7 cellular contexts compared by ENCODE assay signal in genomic region chr5:147949711-147950573, GRCh38. TPM values are rescaled to one million over a fixed set of nuclear protein-coding genes. Genes with fewer than 3 reads are reported as not detected.
DNase-seq lines count a peak whose midpoint lies in the region; ATAC-seq and TF ChIP-seq lines count a peak whose summit lies in the region.

No MANE protein-coding gene starts in this region.

- H4K20me1 ChIP-seq in HCT116 (ENCODE audit: insufficient read depth): no peaks in the 10 kb centered on the region

- TF ChIP-seq RAD21 in HCT116 (IDR thresholded peaks at IDR 0.05; ENCODE audit: low read depth): peak; percentile 78

- no TSS peak for BruUV-seq in HCT116 (replicated peaks; lab: Mats Ljungman, UMichigan)

- TF ChIP-seq CTCF in GM12873 (IDR thresholded peaks at IDR 0.05; ENCODE audit: insufficient read depth, low read depth, low read length, missing control alignments) (peak; percentile 55), HCT116 (IDR thresholded peaks at IDR 0.05 in 2 of 3, conservative IDR thresholded peaks at IDR 0.05 in 1 of 3; ENCODE audit: borderline replicate concordance in 1 of 3, insufficient read depth in 1 of 3, low read depth in 2 of 3, low read length in 2 of 3) (peak; percentile 50 to 79 (median 77); a peak in 5 of 6 replicates), adrenal gland (IDR thresholded peaks at IDR 0.05) (peak; percentile 55 to 78 (median 74)), uterus (IDR thresholded peaks at IDR 0.05) (peak; percentile 31 to 58 (median 45))

- RAD21 ChIA-PET in HCT116 (lab: Charles Lee; ENCODE audit: low non-redundant PET in 1 of 2, low total read pairs in 2 of 2, uncharacterized antibody in 2 of 2, unreplicated experiment in 2 of 2): no interaction called here

- POLR2A ChIA-PET in HCT116 (lab: Charles Lee): no interaction called here

- TF ChIP-seq POLR2A in HCT116 (IDR thresholded peaks at IDR 0.05; ENCODE audit: borderline replicate concordance, extremely low read depth, insufficient read depth, insufficient read length): no peak
- TF ChIP-seq POLR2A in adrenal gland (IDR thresholded peaks at IDR 0.05): no peak
- TF ChIP-seq POLR2A in uterus (IDR thresholded peaks at IDR 0.05): no peak

- WGBS in adrenal gland, 4 donors: 43 to 56% (median 47%) methylated on average over 2 of the region's 2 CpGs

- intact Hi-C loops in HCT116 (cut with micrococcal nuclease) (loop anchor here (1.0 to 2.0 kb wide), 3 partner anchors 171 to 781 kb away; no protein-coding TSS in a partner anchor), adrenal gland (cut with DNase I) (loop anchor here (5.0 kb wide), 2 partner anchors 167 to 172 kb away; no protein-coding TSS in a partner anchor), uterus (cut with DNase I; ENCODE audit: low total_unique reads) (no loop called here)

- H3K27ac ChIP-seq in HCT116 (ENCODE audit: low read depth, low read length) (no peak overlapping the region), adrenal gland (no peak overlapping the region), uterus (no peak overlapping the region)

- no peak overlapping the region for H2AFZ ChIP-seq in HCT116 (ENCODE audit: low read depth, low read length, poor library complexity, severe bottlenecking)

- no peak overlapping the region for H3K9ac ChIP-seq in HCT116 (ENCODE audit: low read length)

- ATAC-seq in HCT116: peak; percentile 87

- H3K4me3 ChIP-seq in HCT116 (replicated peaks in 1 of 2; ENCODE audit: low read depth in 1 of 2, low read length in 2 of 2): no peak overlapping the region
- H3K4me3 ChIP-seq in adrenal gland: no peak overlapping the region
- no peak overlapping the region for H3K4me3 ChIP-seq in uterus

- H3K4me1 ChIP-seq in HCT116 (ENCODE audit: control insufficient read depth in 1 of 2, insufficient read depth in 2 of 2, low read length in 2 of 2): no peaks in the 10 kb centered on the region
- H3K4me1 ChIP-seq in adrenal gland (replicated peaks in 1 of 2): no peaks in the 10 kb centered on the region
- no peaks in the 10 kb centered on the region for H3K4me1 ChIP-seq in uterus

- no peak overlapping the region for H3K4me2 ChIP-seq in HCT116 (ENCODE audit: low read length)

- H3K36me3 ChIP-seq in HCT116 (ENCODE audit: control insufficient read depth in 1 of 2, insufficient read depth in 2 of 2, low read length in 2 of 2): no peaks in the 10 kb centered on the region
- H3K36me3 ChIP-seq in adrenal gland (replicated peaks in 1 of 2): no peaks in the 10 kb centered on the region
- H3K36me3 ChIP-seq in uterus: no peaks in the 10 kb centered on the region

- no peaks in the 10 kb centered on the region for H3K9me3 ChIP-seq in HCT116 (ENCODE audit: control insufficient read depth in 1 of 2, insufficient read depth in 1 of 2, low read depth in 1 of 2, low read length in 2 of 2)
- H3K9me3 ChIP-seq in adrenal gland (replicated peaks in 1 of 3): no peaks in the 10 kb centered on the region
- no peaks in the 10 kb centered on the region for H3K9me3 ChIP-seq in uterus

- CTCF ChIA-PET in HCT116 (lab: Charles Lee): interaction anchor here (1.0 to 1.3 kb wide), 6 partner anchors 157 to 781 kb away, joined by 3 to 8 read pairs (median 5); no protein-coding TSS in a partner anchor

- peak; percentile 33 for DNase-seq in HCT116 (ENCODE audit: low read depth, low spot score)
- peak; percentile 33 for DNase-seq in NCI-H1092 treated with DMSO at 0.1 percent for 48 hours (lab: John Stamatoyannopoulos, UW)
- DNase-seq in adrenal gland: no peak
- DNase-seq in iPS-NIHi11 (ENCODE audit: low spot score): peak; percentile 59
- DNase-seq in uterus: no peak
- no peak for DNase-seq in COLO668 (lab: John Stamatoyannopoulos, UW; ENCODE audit: unreplicated experiment)

- H3K9me2 ChIP-seq in HCT116 (ENCODE audit: insufficient read depth): no peaks in the 10 kb centered on the region

- H3K79me2 ChIP-seq in HCT116 (ENCODE audit: insufficient read depth, low read length): no peaks in the 10 kb centered on the region

- H3K27me3 ChIP-seq in HCT116 (ENCODE audit: insufficient read depth, low read length): no peaks in the 10 kb centered on the region
- peaks cover 7% of the 10 kb centered on the region for H3K27me3 ChIP-seq in adrenal gland
- no peaks in the 10 kb centered on the region for H3K27me3 ChIP-seq in uterus

TF ChIP-seq in HCT116, 20 proteins besides CTCF, POLR2A, EP300 and RAD21:
- TF ChIP-seq EGR1 (IDR thresholded peaks at IDR 0.05; ENCODE audit: low read depth): no peak
- TF ChIP-seq ZFX (IDR thresholded peaks at IDR 0.05): no peak
- TF ChIP-seq ELF1 (IDR thresholded peaks at IDR 0.05; ENCODE audit: borderline replicate concordance, low read depth): no peak
- no peak for TF ChIP-seq CEBPB (IDR thresholded peaks at IDR 0.05; ENCODE audit: low read depth)
- no peak for TF ChIP-seq ZNF274 (IDR thresholded peaks at IDR 0.05; ENCODE audit: low read depth, low read length)
- TF ChIP-seq REST (IDR thresholded peaks at IDR 0.05; ENCODE audit: low read depth): no peak

RNA-seq across cellular contexts. Expression of gene C5orf46, which starts 43.6 kb away (rescaled TPM):
- not detected for total RNA-seq in HCT116 (2021; ENCODE audit: unreplicated experiment)
- 0.42 TPM in 1 of 2 replicates, not detected in the other for polyA plus RNA-seq in HCT116 (2012)
- total RNA-seq in adrenal gland: not detected
- polyA plus RNA-seq in adrenal gland: not detected
- not detected for total RNA-seq in uterus

Comparison
In these comparisons a context has a peak if more than half of its experiments do, and no peak if none do; other contexts are left out.
1. DNase-seq: peak in HCT116 (single experiment), NCI-H1092 treated with DMSO at 0.1 percent for 48 hours (single experiment) and iPS-NIHi11 (single experiment); none in adrenal gland (0 of 7), uterus (0 of 2) and COLO668 (single experiment).
2. Peak in every context shown above with its lines, with median percentiles within 50 percentile points of each other: CTCF ChIP-seq.